9 cellular contexts compared by ENCODE assay signal in genomic region chr7:92754756-92755581, GRCh38.
DNase-seq lines count a peak whose midpoint lies in the region; ATAC-seq and TF ChIP-seq lines count a peak whose summit lies in the region.
"Had no signal": no experiment of that assay in that cellular context is flagged by ENCODE, and none has a peak within 500 bp of the region (broad histone marks: within the 10 kb centered on the region; RNA-seq: fewer than 3 reads in every experiment).

No MANE protein-coding gene starts in this region.

- H3K9me3 Mint-ChIP-seq in T-helper 1 cell treated with Interleukin-12 subunit alpha and Interleukin-12 subunit beta and Interleukin-4 antibody, amounts not matched to agents 30 μg/mL and 1 μg/mL, for 36 hours, result peaks cover 5% of the 10 kb centered on the region

- DNase-seq in T-helper 1 cell (no peak), NCI-H2171 (lab: John Stamatoyannopoulos, UW) (peak; percentile 64), cerebellum (ENCODE audit: low spot score) (peak; percentile 82), retina (peak; percentile 75), GM13976 (ENCODE audit: low spot score) (no peak)
- no peak for DNase-seq in stimulated activated naive CD8-positive, alpha-beta T cell treated with anti-CD3 and anti-CD28 coated beads, Interleukin-15, Interleukin-2, amounts not matched to agents 100 U/mL and 50 U/mL, for 24 hours
- DNase-seq: T1000 had no signal

- no peak for ATAC-seq in stimulated activated naive CD8-positive, alpha-beta T cell treated with anti-CD3 and anti-CD28 coated beads, Interleukin-15, Interleukin-2, amounts not matched to agents 100 U/mL and 50 U/mL, for 24 hours
- no peak for ATAC-seq in HG02870 (IDR thresholded peaks at IDR 0.05; ENCODE audit: unreplicated experiment)

- H3K27me3 Mint-ChIP-seq in T-helper 1 cell treated with Interleukin-12 subunit alpha and Interleukin-12 subunit beta and Interleukin-4 antibody, amounts not matched to agents 30 μg/mL and 1 μg/mL, for 36 hours (ENCODE audit: low read depth), result no peaks in the 10 kb centered on the region

- H3K36me3 Mint-ChIP-seq in T-helper 1 cell treated with Interleukin-12 subunit alpha and Interleukin-12 subunit beta and Interleukin-4 antibody, amounts not matched to agents 30 μg/mL and 1 μg/mL, for 36 hours (ENCODE audit: low read depth), result peaks cover 51% of the 10 kb centered on the region

- TF ChIP-seq CTCF in GM13976 (IDR thresholded peaks at IDR 0.05; ENCODE audit: borderline replicate concordance, control extremely low read depth, extremely low read depth, insufficient read depth, missing control alignments), result no peak

- in situ Hi-C loops in GM13976 (cut with MboI; ENCODE audit: low sequenced_read_pairs, unreplicated experiment), result no loop called here

- peak overlapping the region; percentile 42 for H3K27ac Mint-ChIP-seq in T-helper 1 cell treated with Interleukin-12 subunit alpha and Interleukin-12 subunit beta and Interleukin-4 antibody, amounts not matched to agents 30 μg/mL and 1 μg/mL, for 36 hours

- H3K4me3 Mint-ChIP-seq in T-helper 1 cell treated with Interleukin-12 subunit alpha and Interleukin-12 subunit beta and Interleukin-4 antibody, amounts not matched to agents 30 μg/mL and 1 μg/mL, for 36 hours, result peak overlapping the region; percentile 25

- peaks cover 48% of the 10 kb centered on the region for H3K4me1 Mint-ChIP-seq in T-helper 1 cell treated with Interleukin-12 subunit alpha and Interleukin-12 subunit beta and Interleukin-4 antibody, amounts not matched to agents 30 μg/mL and 1 μg/mL, for 36 hours (ENCODE audit: low read depth)

Comparison
In these comparisons a context has a peak if more than half of its experiments do, and no peak if none do; other contexts are left out.
1. DNase-seq: peak in NCI-H2171 (single experiment), cerebellum (single experiment) and retina (single experiment); none in T-helper 1 cell (0 of 5), stimulated activated naive CD8-positive, alpha-beta T cell treated with anti-CD3 and anti-CD28 coated beads, Interleukin-15, Interleukin-2, amounts not matched to agents 100 U/mL and 50 U/mL, for 24 hours (single experiment) and GM13976 (single experiment).